In genomic region chr11:66344550-66345315, GRCh38 we compare ENCODE assay signal across 1 cellular context.
TF ChIP-seq lines count a peak whose summit lies in the region.

BRMS1 (minus strand) TSS chr11:66345104; CDS start chr11:66342234, 2,870 bp downstream.

TF ChIP-seq in HEK293, 187 proteins besides CTCF, POLR2A, EP300 and RAD21 (continued from another document):
- TF ChIP-seq PRDM6 (tag by site-specific recombination; IDR thresholded peaks at IDR 0.05) (no peak), ZNF366 (tag by site-specific recombination; conservative IDR thresholded peaks at IDR 0.05) (no peak)
